ENCODE assay signal across 8 cellular contexts in the genomic region with DNA sequence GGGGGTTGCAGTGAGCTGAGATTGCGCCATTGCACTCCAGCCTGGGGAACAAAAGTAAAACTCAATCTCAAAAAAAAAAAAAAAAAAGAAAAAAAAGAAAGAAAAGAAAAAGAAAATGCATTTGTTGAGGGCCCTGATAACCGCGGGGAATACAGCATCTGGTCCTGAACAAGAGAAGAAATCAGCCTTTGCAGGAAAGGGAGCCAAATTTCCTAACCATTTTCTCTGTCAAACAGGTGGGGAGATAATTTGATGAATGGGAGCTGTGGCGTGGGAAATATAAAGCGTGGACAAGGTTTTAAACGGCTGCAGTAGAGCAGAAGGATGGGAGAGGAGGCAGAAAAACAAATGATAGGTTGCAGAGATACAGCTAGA. TPM values are rescaled to one million over a fixed set of nuclear protein-coding genes. Genes with fewer than 3 reads are reported as not detected.
DNase-seq lines count a peak whose midpoint lies in the region; ATAC-seq and TF ChIP-seq lines count a peak whose summit lies in the region.

No MANE protein-coding gene starts in this region.

- intact Hi-C loops in activated T-helper 1 cell treated with anti-CD3 and anti-CD28 coated beads, Interleukin-12 subunit alpha, Interleukin-12 subunit beta, Interleukin-2, Interleukin-4 antibody, amounts not matched to agents 30 ng/mL and 10 ng/mL and 1 ng/mL, durations not matched to agents 14 hours and 24 hours and 36 hours (cut with micrococcal nuclease), result loop anchor here (1.0 to 10.0 kb wide), 3 partner anchors 310 to 1250 kb away; partner anchors contain the start of genes SLC66A3 and TRIB2

- H3K4me3 ChIP-seq in HFF-Myc (replicated peaks; ENCODE audit: low read depth, low read length), result peak overlapping the region; percentile 60
- H3K4me3 ChIP-seq in iPS-18a (ENCODE audit: low read length), result peak overlapping the region; percentile 56

- no peak overlapping the region for H3K27ac ChIP-seq in iPS-18a (ENCODE audit: low read length)

- H3K9me3 ChIP-seq in iPS-18a (ENCODE audit: control insufficient read depth, low read depth, low read length), result no peaks in the 10 kb centered on the region

- H3K27ac Mint-ChIP-seq in activated T-helper 1 cell treated with anti-CD3 and anti-CD28 coated beads, Interleukin-12 subunit alpha, Interleukin-12 subunit beta, Interleukin-2, Interleukin-4 antibody, amounts not matched to agents 30 ng/mL and 10 ng/mL and 1 ng/mL, durations not matched to agents 14 hours and 24 hours and 36 hours, result peak overlapping the region; percentile 92
- H3K27ac Mint-ChIP-seq in stimulated activated memory B cell treated with anti-CD40 and anti-IgM and Interleukin-4, amounts not matched to agents 10 μg/mL and 1 μg/mL and 100 μg/mL, for 72 hours, result peak overlapping the region; percentile 91

- H3K4me3 Mint-ChIP-seq in activated T-helper 1 cell treated with anti-CD3 and anti-CD28 coated beads, Interleukin-12 subunit alpha, Interleukin-12 subunit beta, Interleukin-2, Interleukin-4 antibody, amounts not matched to agents 30 ng/mL and 10 ng/mL and 1 ng/mL, durations not matched to agents 14 hours and 24 hours and 36 hours, result peak overlapping the region; percentile 86
- H3K4me3 Mint-ChIP-seq in stimulated activated memory B cell treated with anti-CD40 and anti-IgM and Interleukin-4, amounts not matched to agents 10 μg/mL and 1 μg/mL and 100 μg/mL, for 72 hours, result peak overlapping the region; percentile 98

- TF ChIP-seq CTCF in HFF-Myc (IDR thresholded peaks at IDR 0.05; ENCODE audit: low read depth, low read length, missing control alignments), result no peak

- DNase-seq in HFF-Myc (ENCODE audit: extremely low read depth, low read depth), result no peak
- no peak for DNase-seq in activated T-helper 1 cell treated with anti-CD3 and anti-CD28 coated beads, Interleukin-12 subunit alpha, Interleukin-12 subunit beta, Interleukin-2, Interleukin-4 antibody, amounts not matched to agents 30 ng/mL and 10 ng/mL and 1 ng/mL, durations not matched to agents 14 hours and 24 hours and 36 hours (ENCODE audit: low spot score)
- DNase-seq in AG20443 (ENCODE audit: low spot score), result no peak

- no peaks in the 10 kb centered on the region for H3K9me3 Mint-ChIP-seq in activated T-helper 1 cell treated with anti-CD3 and anti-CD28 coated beads, Interleukin-12 subunit alpha, Interleukin-12 subunit beta, Interleukin-2, Interleukin-4 antibody, amounts not matched to agents 30 ng/mL and 10 ng/mL and 1 ng/mL, durations not matched to agents 14 hours and 24 hours and 36 hours
- no peaks in the 10 kb centered on the region for H3K9me3 Mint-ChIP-seq in stimulated activated memory B cell treated with anti-CD40 and anti-IgM and Interleukin-4, amounts not matched to agents 10 μg/mL and 1 μg/mL and 100 μg/mL, for 72 hours

- H3K36me3 Mint-ChIP-seq in activated T-helper 1 cell treated with anti-CD3 and anti-CD28 coated beads, Interleukin-12 subunit alpha, Interleukin-12 subunit beta, Interleukin-2, Interleukin-4 antibody, amounts not matched to agents 30 ng/mL and 10 ng/mL and 1 ng/mL, durations not matched to agents 14 hours and 24 hours and 36 hours (ENCODE audit: low read depth), result peaks cover 10% of the 10 kb centered on the region
- no peaks in the 10 kb centered on the region for H3K36me3 Mint-ChIP-seq in stimulated activated memory B cell treated with anti-CD40 and anti-IgM and Interleukin-4, amounts not matched to agents 10 μg/mL and 1 μg/mL and 100 μg/mL, for 72 hours

- peaks cover 16% of the 10 kb centered on the region for H3K27me3 ChIP-seq in iPS-18a (ENCODE audit: control insufficient read depth, insufficient read depth, low read length)

- no peaks in the 10 kb centered on the region for H3K36me3 ChIP-seq in iPS-18a (ENCODE audit: control insufficient read depth, low read depth, low read length)

- no peak for ATAC-seq in stimulated activated memory B cell treated with anti-CD40 and anti-IgM and Interleukin-4, amounts not matched to agents 10 μg/mL and 1 μg/mL and 100 μg/mL, for 72 hours
- ATAC-seq in GM19455 (IDR thresholded peaks at IDR 0.05; ENCODE audit: unreplicated experiment), result no peak
- no peak for ATAC-seq in HG03097 (IDR thresholded peaks at IDR 0.05; ENCODE audit: low FRiP score, unreplicated experiment)
- no peak for ATAC-seq in HG02610 (IDR thresholded peaks at IDR 0.05; ENCODE audit: unreplicated experiment)

- no peaks in the 10 kb centered on the region for H3K27me3 Mint-ChIP-seq in activated T-helper 1 cell treated with anti-CD3 and anti-CD28 coated beads, Interleukin-12 subunit alpha, Interleukin-12 subunit beta, Interleukin-2, Interleukin-4 antibody, amounts not matched to agents 30 ng/mL and 10 ng/mL and 1 ng/mL, durations not matched to agents 14 hours and 24 hours and 36 hours (ENCODE audit: insufficient read depth)
- no peaks in the 10 kb centered on the region for H3K27me3 Mint-ChIP-seq in stimulated activated memory B cell treated with anti-CD40 and anti-IgM and Interleukin-4, amounts not matched to agents 10 μg/mL and 1 μg/mL and 100 μg/mL, for 72 hours

- H3K4me1 ChIP-seq in iPS-18a (ENCODE audit: control insufficient read depth, low read depth, low read length), result no peaks in the 10 kb centered on the region

- peaks cover 34% of the 10 kb centered on the region for H3K4me1 Mint-ChIP-seq in activated T-helper 1 cell treated with anti-CD3 and anti-CD28 coated beads, Interleukin-12 subunit alpha, Interleukin-12 subunit beta, Interleukin-2, Interleukin-4 antibody, amounts not matched to agents 30 ng/mL and 10 ng/mL and 1 ng/mL, durations not matched to agents 14 hours and 24 hours and 36 hours (ENCODE audit: low read depth)
- H3K4me1 Mint-ChIP-seq in stimulated activated memory B cell treated with anti-CD40 and anti-IgM and Interleukin-4, amounts not matched to agents 10 μg/mL and 1 μg/mL and 100 μg/mL, for 72 hours, result peaks cover 40% of the 10 kb centered on the region

- H3K9ac ChIP-seq in iPS-18a (ENCODE audit: low read length), result no peak overlapping the region

RNA-seq across cellular contexts. Expression of gene E2F6, which starts 0.9 kb away (rescaled TPM):
- total RNA-seq in activated T-helper 1 cell treated with anti-CD3 and anti-CD28 coated beads, Interleukin-12 subunit alpha, Interleukin-12 subunit beta, Interleukin-2, Interleukin-4 antibody, amounts not matched to agents 30 ng/mL and 10 ng/mL and 1 ng/mL, durations not matched to agents 14 hours and 24 hours and 36 hours, result 22.1 and 23.7 TPM in 2 replicates
